ENCODE assay signal across 10 cellular contexts in the genomic region with DNA sequence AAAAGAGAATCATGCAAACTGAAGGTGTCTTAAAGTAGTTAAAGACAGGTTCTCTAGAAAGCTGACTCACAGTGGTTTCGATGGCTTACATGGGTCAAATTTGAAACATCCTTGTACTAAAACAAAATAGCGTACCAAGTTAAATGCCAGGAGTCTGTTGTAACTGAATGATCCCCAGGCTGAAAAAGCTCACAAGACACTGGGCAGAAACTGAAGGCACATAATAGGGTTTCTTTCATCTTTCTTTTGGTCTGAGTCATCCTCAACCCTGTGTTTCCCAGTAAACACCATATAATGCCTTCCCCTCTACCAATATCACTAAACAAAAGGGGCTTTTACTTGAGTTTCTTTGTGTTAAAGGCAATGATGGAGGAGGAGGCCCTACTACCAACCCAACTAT. TPM values are rescaled to one million over a fixed set of nuclear protein-coding genes. Genes with fewer than 3 reads are reported as not detected.
DNase-seq lines count a peak whose midpoint lies in the region; ATAC-seq and TF ChIP-seq lines count a peak whose summit lies in the region.
"Had no signal": no experiment of that assay in that cellular context is flagged by ENCODE, and none has a peak within 500 bp of the region (broad histone marks: within the 10 kb centered on the region; RNA-seq: fewer than 3 reads in every experiment).

No MANE protein-coding gene starts in this region.

- DNase-seq in GM10266 (ENCODE audit: extremely low spot score) (peak; percentile 70), GM20000 (ENCODE audit: low spot score) (peak; percentile 66), fibroblast of gingiva (ENCODE audit: low read depth) (peak; percentile 82), body of pancreas (no peak), NCI-H2171 treated with DMSO at 0.1 percent for 48 hours (lab: John Stamatoyannopoulos, UW) (no peak), NOMO-1 treated with DMSO at 0.1 percent for 48 hours (lab: John Stamatoyannopoulos, UW; ENCODE audit: unreplicated experiment) (no peak)
- DNase-seq: NK-92 treated with Interleukin-12 subunit alpha and Interleukin-12 subunit beta, amount 100 ng/mL, for 24 hours; tibial artery had no signal

- WGBS in body of pancreas, 2 donors = 88 to 95% methylated on average over 2 of the region's 2 CpGs

- H3K4me3 ChIP-seq in body of pancreas = no peak overlapping the region
- H3K4me3 ChIP-seq: tibial artery had no signal

- no peak for TF ChIP-seq POLR2A in body of pancreas (IDR thresholded peaks at IDR 0.05)

- H3K4me1 ChIP-seq in body of pancreas = no peaks in the 10 kb centered on the region

- peak; percentile 83 for ATAC-seq in HG03565 (IDR thresholded peaks at IDR 0.05; ENCODE audit: unreplicated experiment)
- no peak for ATAC-seq in HG02970 (IDR thresholded peaks at IDR 0.05; ENCODE audit: low FRiP score, unreplicated experiment)
- ATAC-seq in body of pancreas = no peak

- H3K27ac ChIP-seq in body of pancreas = no peak overlapping the region
- H3K27ac ChIP-seq: tibial artery had no signal

- H3K9me3 ChIP-seq in body of pancreas = no peaks in the 10 kb centered on the region
- H3K9me3 ChIP-seq: tibial artery had no signal

- intact Hi-C loops in body of pancreas (cut with DNase I) = no loop called here

- no peaks in the 10 kb centered on the region for H3K36me3 ChIP-seq in body of pancreas (replicated peaks in 1 of 2; ENCODE audit: insufficient read depth in 1 of 2, low read depth in 2 of 2)

- no peaks in the 10 kb centered on the region for H3K27me3 ChIP-seq in body of pancreas
- H3K27me3 ChIP-seq: tibial artery had no signal

- TF ChIP-seq CTCF in GM10266 (IDR thresholded peaks at IDR 0.05; ENCODE audit: control insufficient read depth, insufficient read depth, low read depth, missing control alignments) (no peak), GM20000 (IDR thresholded peaks at IDR 0.05; ENCODE audit: extremely low read depth, missing control alignments) (no peak), body of pancreas (IDR thresholded peaks at IDR 0.05) (no peak)

RNA-seq across cellular contexts. Expression of gene ZFYVE1, which starts 12.8 kb away (rescaled TPM):
- total RNA-seq in body of pancreas = 10 to 100 TPM in 1 of 2 donors, 1 to 10 TPM in 1; 6.5 to 16.8 TPM

RNA-seq across cellular contexts. Expression of gene RBM25, which starts 44.2 kb away (rescaled TPM):
- total RNA-seq in body of pancreas = 10 to 100 TPM; 52.7 to 75.8 TPM

Comparison
In these comparisons a context has a peak if more than half of its experiments do, and no peak if none do; other contexts are left out.
1. DNase-seq: peak in GM10266 (single experiment), GM20000 (single experiment) and fibroblast of gingiva (single experiment); none in body of pancreas (0 of 4), NCI-H2171 treated with DMSO at 0.1 percent for 48 hours (single experiment) and NOMO-1 treated with DMSO at 0.1 percent for 48 hours (single experiment).